ENCODE assay signal across 22 cellular contexts in genomic region chr11:70645537-70645936, GRCh38.
DNase-seq lines count a peak whose midpoint lies in the region; ATAC-seq, FAIRE-seq and TF ChIP-seq lines count a peak whose summit lies in the region.
"Had no signal": no experiment of that assay in that cellular context is flagged by ENCODE, and none has a peak within 500 bp of the region (broad histone marks: within the 10 kb centered on the region; RNA-seq: fewer than 3 reads in every experiment).

No MANE protein-coding gene starts in this region.

- H3K4me1 Mint-ChIP-seq in GM23338 (peaks cover 85% of the 10 kb centered on the region), brain (peaks cover 88% of the 10 kb centered on the region), neural progenitor cell (peaks cover 26% of the 10 kb centered on the region)
- H3K4me1 Mint-ChIP-seq: B cell; CD4-positive, CD25-positive, alpha-beta regulatory T cell had no signal

- H3K27ac ChIP-seq in GM23338 (ENCODE audit: low read depth) (no peak overlapping the region), neural progenitor cell (no peak overlapping the region)
- H3K27ac ChIP-seq: 22Rv1, BLaER1, C4-2B had no signal

- H4K20me1 ChIP-seq in GM23338 (replicated peaks; ENCODE audit: insufficient read depth): no peaks in the 10 kb centered on the region; the same call in 1 of the 2 replicates
- H4K20me1 ChIP-seq in neural progenitor cell (ENCODE audit: low read depth): peaks cover 49% of the 10 kb centered on the region

- no peaks in the 10 kb centered on the region for H3K9me3 ChIP-seq in neural progenitor cell (ENCODE audit: low read depth)
- H3K9me3 ChIP-seq: BLaER1, Caco-2 had no signal

- H3K4me2 ChIP-seq in GM23338: 0 out of 2 replicates have a peak overlapping the region, but pooled peaks have one; percentile 46
- no peak overlapping the region for H3K4me2 ChIP-seq in neural progenitor cell
- H3K4me2 ChIP-seq: BLaER1 had no signal

- H3K27ac Mint-ChIP-seq in GM23338: peak overlapping the region; percentile 80
- H3K27ac Mint-ChIP-seq in brain: peak overlapping the region in 3 of 5 experiments; percentile 69 to 81 (median 70)
- no peak overlapping the region for H3K27ac Mint-ChIP-seq in neural progenitor cell
- H3K27ac Mint-ChIP-seq: B cell; CD4-positive, CD25-positive, alpha-beta regulatory T cell; CD8-positive, alpha-beta T cell had no signal

- H3K9me2 ChIP-seq in GM23338 (ENCODE audit: insufficient read depth): no peaks in the 10 kb centered on the region

- H3K9ac ChIP-seq in neural progenitor cell: no peak overlapping the region
- H3K9ac ChIP-seq: BLaER1 had no signal

- DNase-seq in GM23338 (ENCODE audit: low spot score) (no peak), neural progenitor cell (ENCODE audit: low spot score) (no peak), D721Med (ENCODE audit: insufficient read length, low spot score) (no peak)
- DNase-seq: Caco-2; CD4-positive, CD25-positive, alpha-beta regulatory T cell; DMS 273 treated with DMSO at 0.1 percent for 48 hours; DMS79; EL; GDM1; H9 had no signal

- no peak overlapping the region; the same call in 2 of the 3 replicates for H3K4me3 Mint-ChIP-seq in GM23338
- no peak overlapping the region for H3K4me3 Mint-ChIP-seq in brain
- H3K4me3 Mint-ChIP-seq in neural progenitor cell: peak overlapping the region; percentile 50
- H3K4me3 Mint-ChIP-seq: B cell; CD4-positive, CD25-positive, alpha-beta regulatory T cell; CD8-positive, alpha-beta T cell had no signal

- H3K36me3 ChIP-seq in GM23338 (ENCODE audit: insufficient read depth) (no peaks in the 10 kb centered on the region), neural progenitor cell (no peaks in the 10 kb centered on the region)
- H3K36me3 ChIP-seq: BLaER1 had no signal

- H3K79me2 ChIP-seq in GM23338 (replicated peaks; ENCODE audit: insufficient read depth): peaks cover 53% of the 10 kb centered on the region
- no peaks in the 10 kb centered on the region for H3K79me2 ChIP-seq in neural progenitor cell (ENCODE audit: low read depth)

- no peak overlapping the region for H2AFZ ChIP-seq in GM23338
- H2AFZ ChIP-seq in neural progenitor cell (replicated peaks): no peak overlapping the region

- peaks cover 74% of the 10 kb centered on the region for H3K4me1 ChIP-seq in GM23338 (ENCODE audit: insufficient read depth)
- H3K4me1 ChIP-seq in neural progenitor cell: peaks cover 34% of the 10 kb centered on the region
- H3K4me1 ChIP-seq: Caco-2 had no signal

- H3K4me3 ChIP-seq in GM23338: no peak overlapping the region
- no peak overlapping the region for H3K4me3 ChIP-seq in neural progenitor cell
- H3K4me3 ChIP-seq: BLaER1, GM12878 had no signal

- no peaks in the 10 kb centered on the region for H3K27me3 ChIP-seq in GM23338 (ENCODE audit: insufficient read depth)
- H3K27me3 ChIP-seq in neural progenitor cell: peaks cover 6% of the 10 kb centered on the region

- TF ChIP-seq CTCF in GM23338 (conservative IDR thresholded peaks at IDR 0.05; ENCODE audit: low read depth in 2 of 2): no peak
- TF ChIP-seq CTCF in brain (conservative IDR thresholded peaks at IDR 0.05): no peak
- no peak for TF ChIP-seq CTCF in neural progenitor cell (IDR thresholded peaks at IDR 0.05)
- TF ChIP-seq CTCF in D721Med (IDR thresholded peaks at IDR 0.05; ENCODE audit: insufficient read depth, missing control alignments): no peak

- no peaks in the 10 kb centered on the region; the same call in 2 of the 3 replicates for H3K36me3 Mint-ChIP-seq in GM23338 (ENCODE audit: low read depth)
- H3K36me3 Mint-ChIP-seq in brain: peaks cover 16% of the 10 kb centered on the region
- no peaks in the 10 kb centered on the region for H3K36me3 Mint-ChIP-seq in neural progenitor cell
- H3K36me3 Mint-ChIP-seq: CD4-positive, CD25-positive, alpha-beta regulatory T cell; CD8-positive, alpha-beta T cell had no signal

- H3F3A ChIP-seq in GM23338 (replicated peaks; ENCODE audit: low read depth) (0 out of 2 replicates have a peak, but pooled peaks cover 5% of the 10 kb centered on the region), neural progenitor cell (ENCODE audit: low read depth) (peaks cover 22% of the 10 kb centered on the region)

- H3K27me3 Mint-ChIP-seq in GM23338 (ENCODE audit: insufficient read depth, low read depth, poor library complexity) (peaks cover 21% of the 10 kb centered on the region), brain (peaks cover 2% of the 10 kb centered on the region), neural progenitor cell (ENCODE audit: insufficient read depth, low read depth) (peaks cover 7% of the 10 kb centered on the region)
- H3K27me3 Mint-ChIP-seq: CD4-positive, CD25-positive, alpha-beta regulatory T cell had no signal

- no peak for ATAC-seq in GM23338
- ATAC-seq in GM21529 (IDR thresholded peaks at IDR 0.05; ENCODE audit: unreplicated experiment): no peak
- no peak for ATAC-seq in GM21723 (IDR thresholded peaks at IDR 0.05; ENCODE audit: unreplicated experiment)
- ATAC-seq: CD8-positive, alpha-beta T cell; GM12878; HCT116 had no signal

- FAIRE-seq in D721Med (lab: Jason Lieb, UNC): no peak
- FAIRE-seq: A204.1, GM12878, GM19239 had no signal

- H3K9me3 Mint-ChIP-seq in GM23338 (peaks cover 2% of the 10 kb centered on the region; the same call in 1 of the 3 replicates), brain (peaks cover 0 to 4% (median 3%) of the 10 kb centered on the region in 5 experiments), neural progenitor cell (no peaks in the 10 kb centered on the region)
- H3K9me3 Mint-ChIP-seq: H9 had no signal

TF ChIP-seq in GM23338, 12 proteins besides CTCF, POLR2A, EP300 and RAD21 (continues in another document):
- TF ChIP-seq REST (IDR thresholded peaks at IDR 0.05; ENCODE audit: unreplicated experiment) (no peak), CREB1 (CRISPR knock-in tag; IDR thresholded peaks at IDR 0.05; ENCODE audit: low read depth) (no peak), ZNF331 (CRISPR knock-in tag; IDR thresholded peaks at IDR 0.05; ENCODE audit: low read depth) (no peak), ETS1 (IDR thresholded peaks at IDR 0.05) (no peak), EZH2 (IDR thresholded peaks at IDR 0.05; ENCODE audit: low read depth, unreplicated experiment) (no peak)
